In genomic region chr19:49672131-49672919, GRCh38 we compare ENCODE assay signal across 8 cellular contexts. TPM values are rescaled to one million over a fixed set of nuclear protein-coding genes. Genes with fewer than 3 reads are reported as not detected.
DNase-seq lines count a peak whose midpoint lies in the region; ATAC-seq and TF ChIP-seq lines count a peak whose summit lies in the region.

No MANE protein-coding gene starts in this region.

- no peaks in the 10 kb centered on the region for H3K79me2 ChIP-seq in OCI-LY1 (ENCODE audit: insufficient read depth, low read length)

- peak overlapping the region; percentile 5 for H3K4me3 ChIP-seq in OCI-LY1 (ENCODE audit: low read depth, low read length, poor library complexity, severe bottlenecking)
- peak overlapping the region in 1 of 4 donors; percentile 27 for H3K4me3 ChIP-seq in esophagus muscularis mucosa
- H3K4me3 ChIP-seq in muscle layer of duodenum (ENCODE audit: low read depth in 1 of 2, low read length in 2 of 2) = peak overlapping the region in 1 of 2 donors; percentile 37

- H3K27ac Mint-ChIP-seq in CD14-positive monocyte = peak overlapping the region in 2 of 7 donors; percentile 31 to 75
- H3K27ac Mint-ChIP-seq in stimulated activated effector memory CD8-positive, alpha-beta T cell treated with anti-CD3 and anti-CD28 coated beads, Interleukin-12 subunit alpha, Interleukin-12 subunit beta, amount 100 ng/mL, for 72 hours = peak overlapping the region; percentile 68

- peaks cover 0 to 1% (median 0%) of the 10 kb centered on the region in 7 donors for H3K9me3 Mint-ChIP-seq in CD14-positive monocyte
- no peaks in the 10 kb centered on the region for H3K9me3 Mint-ChIP-seq in stimulated activated effector memory CD8-positive, alpha-beta T cell treated with anti-CD3 and anti-CD28 coated beads, Interleukin-12 subunit alpha, Interleukin-12 subunit beta, amount 100 ng/mL, for 72 hours

- peak overlapping the region; percentile 17; the same call in 1 of the 2 replicates for H3K9ac ChIP-seq in OCI-LY1 (ENCODE audit: low read length)

- no peak for TF ChIP-seq EP300 in esophagus muscularis mucosa (IDR thresholded peaks at IDR 0.05)

- H3K4me1 Mint-ChIP-seq in CD14-positive monocyte = peaks cover 14% of the 10 kb centered on the region
- peaks cover 28% of the 10 kb centered on the region for H3K4me1 Mint-ChIP-seq in stimulated activated effector memory CD8-positive, alpha-beta T cell treated with anti-CD3 and anti-CD28 coated beads, Interleukin-12 subunit alpha, Interleukin-12 subunit beta, amount 100 ng/mL, for 72 hours

- ATAC-seq in stimulated activated effector memory CD8-positive, alpha-beta T cell treated with anti-CD3 and anti-CD28 coated beads, Interleukin-12 subunit alpha, Interleukin-12 subunit beta, amount 100 ng/mL, for 72 hours = peak; percentile 25
- no peak for ATAC-seq in GM21825 (IDR thresholded peaks at IDR 0.05; ENCODE audit: unreplicated experiment)

- peaks cover 9 to 16% of the 10 kb centered on the region in 2 donors for H3K36me3 Mint-ChIP-seq in CD14-positive monocyte
- H3K36me3 Mint-ChIP-seq in stimulated activated effector memory CD8-positive, alpha-beta T cell treated with anti-CD3 and anti-CD28 coated beads, Interleukin-12 subunit alpha, Interleukin-12 subunit beta, amount 100 ng/mL, for 72 hours = peaks cover 33% of the 10 kb centered on the region

- H3K9me2 ChIP-seq in OCI-LY1 (ENCODE audit: low read depth, low read length) = no peaks in the 10 kb centered on the region

- peaks cover 19% of the 10 kb centered on the region for H3K36me3 ChIP-seq in OCI-LY1 (ENCODE audit: insufficient read depth, low read length)
- H3K36me3 ChIP-seq in esophagus muscularis mucosa = peaks cover 0 to 29% (median 9%) of the 10 kb centered on the region in 4 donors
- H3K36me3 ChIP-seq in muscle layer of duodenum (ENCODE audit: control insufficient read depth in 1 of 2, insufficient read depth in 2 of 2, low read length in 2 of 2) = peaks cover 0 to 5% of the 10 kb centered on the region in 2 donors

- DNase-seq in CD14-positive monocyte (ENCODE audit: low spot score) (peak; percentile 68), HT1080 (ENCODE audit: low read depth) (peak; percentile 63), activated T-cell treated with anti-CD3 and anti-CD28 coated beads for 48 hours (ENCODE audit: low read depth) (peak; percentile 70), esophagus muscularis mucosa (ENCODE audit: extremely low spot score) (no peak)
- DNase-seq in stimulated activated effector memory CD8-positive, alpha-beta T cell treated with anti-CD3 and anti-CD28 coated beads, Interleukin-12 subunit alpha, Interleukin-12 subunit beta, amount 100 ng/mL, for 72 hours (ENCODE audit: low spot score in 2 of 2) = peak; percentile 76 to 89

- H3K4me3 Mint-ChIP-seq in CD14-positive monocyte = peak overlapping the region; percentile 31 to 68
- no peak overlapping the region for H3K4me3 Mint-ChIP-seq in stimulated activated effector memory CD8-positive, alpha-beta T cell treated with anti-CD3 and anti-CD28 coated beads, Interleukin-12 subunit alpha, Interleukin-12 subunit beta, amount 100 ng/mL, for 72 hours

- TF ChIP-seq POLR2A in esophagus muscularis mucosa (IDR thresholded peaks at IDR 0.05; ENCODE audit: low read depth) = no peak

- H3F3A ChIP-seq in OCI-LY1 (ENCODE audit: insufficient read depth, low read length) = peaks cover 6% of the 10 kb centered on the region; the same call in 1 of the 2 replicates

- no peaks in the 10 kb centered on the region for H4K20me1 ChIP-seq in OCI-LY1 (ENCODE audit: insufficient read depth, low read length)

- H3K27me3 Mint-ChIP-seq in CD14-positive monocyte (ENCODE audit: low read depth in 3 of 3) = peaks cover 0 to 1% (median 0%) of the 10 kb centered on the region in 3 donors

- TF ChIP-seq CTCF in CD14-positive monocyte (IDR thresholded peaks at IDR 0.05) = peak; percentile 92
- peak; percentile 97 for TF ChIP-seq CTCF in OCI-LY1 (IDR thresholded peaks at IDR 0.05; ENCODE audit: low read length)
- peak; percentile 81 to 97 (median 83) for TF ChIP-seq CTCF in esophagus muscularis mucosa (IDR thresholded peaks at IDR 0.05)

- 30% methylated on average over 26 of the region's 28 CpGs for WGBS in esophagus muscularis mucosa

- H3K4me1 ChIP-seq in OCI-LY1 (ENCODE audit: insufficient read depth, low read length, severe bottlenecking) (peaks cover 41% of the 10 kb centered on the region), esophagus muscularis mucosa (peaks cover 10 to 21% (median 17%) of the 10 kb centered on the region in 4 donors), muscle layer of duodenum (ENCODE audit: control insufficient read depth in 1 of 2, insufficient read depth in 2 of 2, low read length in 2 of 2) (peaks cover 0 to 9% of the 10 kb centered on the region in 2 donors)

- peak overlapping the region; percentile 44 for H3K4me2 ChIP-seq in OCI-LY1 (ENCODE audit: low read length)

- H3K9me3 ChIP-seq in OCI-LY1 (ENCODE audit: low read length) = no peaks in the 10 kb centered on the region
- H3K9me3 ChIP-seq in esophagus muscularis mucosa = no peaks in the 10 kb centered on the region
- no peaks in the 10 kb centered on the region for H3K9me3 ChIP-seq in muscle layer of duodenum (ENCODE audit: control insufficient read depth in 1 of 2, low read length in 2 of 2)

- intact Hi-C loops in CD14-positive monocyte (cut with micrococcal nuclease) (loop anchor here in 1 of 2 donors (10.0 kb wide), 1 partner anchor 178 kb away; the partner anchor contains the start of gene RPS11), esophagus muscularis mucosa (cut with DNase I) (loop anchor here (5.0 kb wide), 1 partner anchor 100 kb away; no protein-coding TSS in a partner anchor)

- H2AFZ ChIP-seq in OCI-LY1 (ENCODE audit: low read length) = no peak overlapping the region

- H3K27ac ChIP-seq in OCI-LY1 (ENCODE audit: low read depth, low read length, poor library complexity, severe bottlenecking) (peak overlapping the region; percentile 46), esophagus muscularis mucosa (replicated peaks in 1 of 4) (peak overlapping the region in 3 of 4 donors; percentile 48 to 60 (median 50)), muscle layer of duodenum (ENCODE audit: low read length) (peak overlapping the region; percentile 45)

- no peaks in the 10 kb centered on the region for H3K27me3 ChIP-seq in OCI-LY1 (ENCODE audit: insufficient read depth, low read length)
- H3K27me3 ChIP-seq in esophagus muscularis mucosa = no peaks in the 10 kb centered on the region
- H3K27me3 ChIP-seq in muscle layer of duodenum (ENCODE audit: low read depth, low read length) = no peaks in the 10 kb centered on the region

RNA-seq across cellular contexts. Expression of gene PRMT1, which starts 4.7 kb away (rescaled TPM):
- polyA plus RNA-seq in CD14-positive monocyte = 10 to 100 TPM; 60.1 to 74.3 TPM
- total RNA-seq in HT1080 (2014; rRNA removed; shearing (Covaris generic)) = 540 and 551 TPM in 2 replicates
- 291 and 315 TPM in 2 replicates for polyA plus RNA-seq in HT1080 (2015; cell fraction: cytosol; rRNA removed)
- 331 and 369 TPM in 2 replicates for polyA plus RNA-seq in HT1080 (2015; cell fraction: nucleus; rRNA removed)
- 100 to 1,000 TPM; 102 to 191 (median 144) TPM for total RNA-seq in esophagus muscularis mucosa

RNA-seq across cellular contexts. Expression of gene BCL2L12, which starts 6.6 kb away (rescaled TPM):
- 10 to 100 TPM in 1 of 2 donors, 1 to 10 TPM in 1; 5.7 to 10.3 TPM for polyA plus RNA-seq in CD14-positive monocyte
- total RNA-seq in HT1080 (2014; rRNA removed; shearing (Covaris generic)) = 21.2 and 26.0 TPM in 2 replicates
- 33.3 and 42.6 TPM in 2 replicates for polyA plus RNA-seq in HT1080 (2015; cell fraction: cytosol; rRNA removed)
- 24.6 and 28.6 TPM in 2 replicates for polyA plus RNA-seq in HT1080 (2015; cell fraction: nucleus; rRNA removed)
- total RNA-seq in esophagus muscularis mucosa = 1 to 10 TPM; 4.2 to 9.9 (median 6.0) TPM

RNA-seq across cellular contexts. Expression of gene IRF3, which starts 6.7 kb away (rescaled TPM):
- 10 to 100 TPM; 29.8 to 41.1 TPM for polyA plus RNA-seq in CD14-positive monocyte
- 55.9 and 62.7 TPM in 2 replicates for total RNA-seq in HT1080 (2014; rRNA removed; shearing (Covaris generic))
- polyA plus RNA-seq in HT1080 (2015; cell fraction: cytosol; rRNA removed) = 35.0 and 43.5 TPM in 2 replicates
- polyA plus RNA-seq in HT1080 (2015; cell fraction: nucleus; rRNA removed) = 79.6 and 90.7 TPM in 2 replicates
- 10 to 100 TPM; 38.8 to 61.7 (median 56.7) TPM for total RNA-seq in esophagus muscularis mucosa

RNA-seq across cellular contexts. Expression of gene ADM5, which starts 17.1 kb away (rescaled TPM):
- not detected for polyA plus RNA-seq in CD14-positive monocyte
- 9.6 and 11.1 TPM in 2 replicates for total RNA-seq in HT1080 (2014; rRNA removed; shearing (Covaris generic))
- polyA plus RNA-seq in HT1080 (2015; cell fraction: cytosol; rRNA removed) = 3.7 TPM in 2 replicates
- polyA plus RNA-seq in HT1080 (2015; cell fraction: nucleus; rRNA removed) = 29.3 TPM in 2 replicates
- 1 to 10 TPM in 3 of 4 donors, under 1 TPM in 1; 0.83 to 4.1 (median 2.5) TPM for total RNA-seq in esophagus muscularis mucosa

RNA-seq across cellular contexts. Expression of gene CPT1C, which starts 18.6 kb away (rescaled TPM):
- polyA plus RNA-seq in CD14-positive monocyte = not detected
- total RNA-seq in HT1080 (2014; rRNA removed; shearing (Covaris generic)) = 0.84 TPM in 1 of 2 replicates, not detected in the other
- 0.30 TPM in 1 of 2 replicates, not detected in the other for polyA plus RNA-seq in HT1080 (2015; cell fraction: cytosol; rRNA removed)
- polyA plus RNA-seq in HT1080 (2015; cell fraction: nucleus; rRNA removed) = 0.33 TPM in 1 of 2 replicates, not detected in the other
- total RNA-seq in esophagus muscularis mucosa = 1 to 10 TPM; 2.7 to 6.6 (median 3.9) TPM
